ENCODE assay signal across 1 cellular context in the genomic region with DNA sequence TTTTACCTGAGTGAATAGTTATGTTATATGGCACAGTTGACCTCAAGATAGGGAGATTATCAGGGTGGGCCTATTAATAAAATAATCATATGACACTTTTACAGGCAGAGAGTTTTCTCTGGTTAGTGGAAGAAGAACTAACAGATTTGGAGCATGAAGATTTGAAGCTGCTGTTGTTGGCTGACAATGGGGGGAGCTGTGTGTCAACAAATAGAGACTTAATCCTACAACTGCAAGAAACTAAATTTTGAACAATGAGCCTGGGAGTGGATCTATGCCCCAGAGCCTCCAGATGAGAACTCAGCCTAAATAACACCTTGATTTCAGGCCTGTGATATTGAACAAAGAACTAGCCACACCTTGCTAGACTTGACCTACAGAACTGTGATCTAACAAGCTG.
TF ChIP-seq lines count a peak whose summit lies in the region.

No MANE protein-coding gene starts in this region.

TF ChIP-seq in SK-N-SH treated with all-trans-retinoic acid at 6 μM for 48 hours, 23 proteins besides CTCF, POLR2A, EP300 and RAD21 (continued from another document):
- no peak for TF ChIP-seq ESRRG (CRISPR knock-in tag; IDR thresholded peaks at IDR 0.05)
- TF ChIP-seq ZC3H10 (CRISPR knock-in tag; IDR thresholded peaks at IDR 0.05): no peak
TF ChIP-seq in SK-N-SH treated with all-trans-retinoic acid at 6 μM for 48 hours: peak in this region for 0.
